8 cellular contexts compared by ENCODE assay signal in the genomic region with DNA sequence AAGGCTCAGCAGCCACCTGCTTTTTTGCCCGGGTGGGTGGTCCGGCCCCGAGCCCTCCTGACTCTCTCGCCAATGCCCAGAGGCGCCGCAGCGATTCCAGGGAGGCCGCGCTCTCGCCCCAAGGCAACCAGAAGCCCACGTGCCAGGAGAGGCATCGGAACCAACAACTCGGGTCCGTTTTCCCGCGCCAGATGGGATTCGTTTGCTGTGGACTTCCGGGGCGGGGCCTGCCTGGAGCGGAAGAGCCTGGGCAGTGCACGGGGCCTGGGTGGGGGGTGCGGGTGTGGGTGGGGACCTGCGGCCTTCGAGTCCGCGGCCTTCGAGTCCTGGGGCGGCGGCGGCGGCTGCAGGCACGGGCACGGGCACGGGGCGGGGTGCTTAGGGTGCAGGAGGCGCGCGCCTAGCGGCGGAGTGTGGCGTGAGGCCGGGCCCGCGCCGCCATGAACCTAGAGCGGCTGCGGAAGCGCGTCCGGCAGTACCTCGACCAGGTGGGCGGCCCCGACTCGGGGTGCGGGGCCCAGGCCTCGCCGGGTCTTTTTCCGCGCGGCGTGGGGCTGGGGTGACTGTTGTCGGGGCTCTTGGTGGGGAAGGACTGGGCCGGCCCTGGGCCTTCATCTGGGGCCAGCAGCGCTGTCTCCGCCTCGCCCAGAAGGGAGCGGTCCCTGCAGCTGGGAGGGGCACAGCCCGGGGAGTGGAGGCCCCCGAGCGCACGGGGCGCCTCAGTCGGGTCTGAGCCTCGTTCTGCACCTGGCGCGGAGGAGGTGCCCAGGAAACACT. TPM values are rescaled to one million over a fixed set of nuclear protein-coding genes. Genes with fewer than 3 reads are reported as not detected.
A peak's percentile ranks its signal among the peaks of the same experiment; 100 is the strongest.
DNase-seq lines count a peak whose midpoint lies in the region; ATAC-seq, FAIRE-seq and TF ChIP-seq lines count a peak whose summit lies in the region.

A gene with protein sequence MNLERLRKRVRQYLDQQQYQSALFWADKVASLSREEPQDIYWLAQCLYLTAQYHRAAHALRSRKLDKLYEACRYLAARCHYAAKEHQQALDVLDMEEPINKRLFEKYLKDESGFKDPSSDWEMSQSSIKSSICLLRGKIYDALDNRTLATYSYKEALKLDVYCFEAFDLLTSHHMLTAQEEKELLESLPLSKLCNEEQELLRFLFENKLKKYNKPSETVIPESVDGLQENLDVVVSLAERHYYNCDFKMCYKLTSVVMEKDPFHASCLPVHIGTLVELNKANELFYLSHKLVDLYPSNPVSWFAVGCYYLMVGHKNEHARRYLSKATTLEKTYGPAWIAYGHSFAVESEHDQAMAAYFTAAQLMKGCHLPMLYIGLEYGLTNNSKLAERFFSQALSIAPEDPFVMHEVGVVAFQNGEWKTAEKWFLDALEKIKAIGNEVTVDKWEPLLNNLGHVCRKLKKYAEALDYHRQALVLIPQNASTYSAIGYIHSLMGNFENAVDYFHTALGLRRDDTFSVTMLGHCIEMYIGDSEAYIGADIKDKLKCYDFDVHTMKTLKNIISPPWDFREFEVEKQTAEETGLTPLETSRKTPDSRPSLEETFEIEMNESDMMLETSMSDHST (plus strand): TSS at position 253 of the 777 bp plus-strand sequence. CDS start 188 bp downstream, at position 441.

- FAIRE-seq in GM12891 (lab: Jason Lieb, UNC), result peak; percentile 95

- ATAC-seq in HG02798 (IDR thresholded peaks at IDR 0.05; ENCODE audit: poor library complexity, unreplicated experiment) (peak; percentile 89), heart right ventricle (peak; percentile 97 to 99 (median 98)), upper lobe of left lung (ENCODE audit: low FRiP score in 2 of 2) (peak; percentile 97 to 99)

- H3K4me3 ChIP-seq in adrenal gland, result peak within 1 kb of the TSS; percentile 22 to 81 (median 64)
- peak within 1 kb of the TSS; percentile 67 to 99 (median 88) for H3K4me3 ChIP-seq in heart right ventricle
- peak within 1 kb of the TSS; percentile 80 to 98 (median 94) for H3K4me3 ChIP-seq in upper lobe of left lung

- peak; percentile 94 for DNase-seq in GM12891 (ENCODE audit: insufficient read length, low spot score)
- DNase-seq in NCI-H1436 (lab: John Stamatoyannopoulos, UW), result peak; percentile 89
- peak; percentile 56 to 88 (median 65) for DNase-seq in T-helper 1 cell
- peak; percentile 91 to 96 (median 95) for DNase-seq in adrenal gland
- DNase-seq in heart right ventricle, result peak; percentile 91 to 93
- DNase-seq in posterior vena cava (ENCODE audit: low spot score), result peak; percentile 97
- peak; percentile 90 to 95 for DNase-seq in upper lobe of left lung

- H3K27ac ChIP-seq in adrenal gland, result peak within 1 kb of the TSS; percentile 28 to 94 (median 71)
- peak within 1 kb of the TSS; percentile 68 to 93 (median 89) for H3K27ac ChIP-seq in heart right ventricle
- peak within 1 kb of the TSS; percentile 80 to 90 (median 86) for H3K27ac ChIP-seq in upper lobe of left lung

- no peak for TF ChIP-seq EP300 in upper lobe of left lung (IDR thresholded peaks at IDR 0.05)

- 0 to 3% (median 1%) methylated on average over 15 to 76 of the region's 76 CpGs for WGBS in adrenal gland, 4 donors
- WGBS in heart right ventricle, 2 donors, result 0 to 1% methylated on average over 74 to 76 of the region's 76 CpGs
- 3 to 6% methylated on average over 19 to 24 of the region's 76 CpGs for WGBS in upper lobe of left lung, 2 donors

- H3K27me3 ChIP-seq in adrenal gland (no peaks in the 10 kb centered on the region), heart right ventricle (peaks cover 0 to 16% (median 11%) of the 10 kb centered on the region in 7 donors), upper lobe of left lung (no peaks in the 10 kb centered on the region)

- TF ChIP-seq CTCF in adrenal gland (IDR thresholded peaks at IDR 0.05) (peak in 2 of 6 experiments; percentile 26 to 45), heart right ventricle (IDR thresholded peaks at IDR 0.05) (peak in 6 of 9 donors; percentile 10 to 40 (median 24)), upper lobe of left lung (IDR thresholded peaks at IDR 0.05) (peak; percentile 13 to 72 (median 28))

- intact Hi-C loops in adrenal gland (cut with DNase I) (no loop called here), heart right ventricle (cut with DNase I) (no loop called here), posterior vena cava (cut with DNase I) (loop anchor here in 1 of 2 donors (5.0 kb wide), 1 partner anchor 423 kb away; no protein-coding TSS in a partner anchor)

- H3K9me3 ChIP-seq in adrenal gland (replicated peaks in 1 of 3) (no peaks in the 10 kb centered on the region), heart right ventricle (no peaks in the 10 kb centered on the region), upper lobe of left lung (no peaks in the 10 kb centered on the region)

- H3K4me1 ChIP-seq in adrenal gland (replicated peaks in 1 of 2), result peaks cover 6 to 17% of the 10 kb centered on the region in 2 donors
- peaks cover 0 to 25% (median 17%) of the 10 kb centered on the region in 9 donors for H3K4me1 ChIP-seq in heart right ventricle
- peaks cover 6 to 17% (median 11%) of the 10 kb centered on the region in 4 donors for H3K4me1 ChIP-seq in upper lobe of left lung

- TF ChIP-seq POLR2A in GM12891 (IDR thresholded peaks at IDR 0.05; ENCODE audit: low read depth, low read length), result peak; percentile 70
- peak in 1 of 2 donors; percentile 70 for TF ChIP-seq POLR2A in adrenal gland (IDR thresholded peaks at IDR 0.05)
- TF ChIP-seq POLR2A in upper lobe of left lung (IDR thresholded peaks at IDR 0.05), result peak in 2 of 4 donors; percentile 36 to 80

- peaks cover 0 to 32% of the 10 kb centered on the region in 2 donors for H3K36me3 ChIP-seq in adrenal gland (replicated peaks in 1 of 2)
- peaks cover 0 to 35% (median 27%) of the 10 kb centered on the region in 9 donors for H3K36me3 ChIP-seq in heart right ventricle
- peaks cover 20 to 31% (median 29%) of the 10 kb centered on the region in 4 donors for H3K36me3 ChIP-seq in upper lobe of left lung

TF ChIP-seq in GM12891, 5 proteins besides CTCF, POLR2A, EP300 and RAD21:
- peak; percentile 29; the same call in 1 of the 2 replicates for TF ChIP-seq POLR2AphosphoS5 (IDR thresholded peaks at IDR 0.05; ENCODE audit: low read depth, low read length)
- TF ChIP-seq PAX5 (IDR thresholded peaks at IDR 0.05; ENCODE audit: insufficient read depth, low read length, severe bottlenecking), result no peak
- TF ChIP-seq TAF1 (IDR thresholded peaks at IDR 0.05; ENCODE audit: low read depth, low read length), result peak; percentile 22; the same call in 1 of the 2 replicates

RNA-seq across cellular contexts. Expression of the gene that starts here (rescaled TPM):
- polyA plus RNA-seq in GM12891 (2012; ENCODE audit: low read depth, missing spikeins), result 37.0 TPM
- total RNA-seq in adrenal gland (10 to 100 TPM; 29.2 to 61.5 (median 42.5) TPM), heart right ventricle (10 to 100 TPM; 27.8 to 37.6 (median 30.4) TPM), posterior vena cava (10 to 100 TPM; 46.8 TPM), upper lobe of left lung (100 to 1,000 TPM in 1 of 6 donors, 10 to 100 TPM in 5; 46.6 to 123 (median 58.3) TPM)
- polyA plus RNA-seq in adrenal gland (100 to 1,000 TPM in 1 of 3 donors, 10 to 100 TPM in 2; 82.5 to 162 (median 93.9) TPM), heart right ventricle (10 to 100 TPM; 29.4 to 76.6 TPM)

Comparison
In these comparisons a context has a peak if more than half of its experiments do, and no peak if none do; other contexts are left out.
1. Peak in every context shown above with its lines: DNase-seq, ATAC-seq, H3K4me3 ChIP-seq and H3K27ac ChIP-seq.